23 cellular contexts compared by ENCODE assay signal in genomic region chr1:101044749-101045148, GRCh38.
"Had no signal": no experiment of that assay in that cellular context is flagged by ENCODE, and none has a peak within 500 bp of the region (broad histone marks: within the 10 kb centered on the region; RNA-seq: fewer than 3 reads in every experiment).

No MANE protein-coding gene starts in this region.

- H3K27ac ChIP-seq: body of pancreas, cardiac muscle cell, heart right ventricle, parathyroid adenoma, thoracic aorta, upper lobe of left lung, VCaP had no signal

- H3K27me3 Mint-ChIP-seq: activated naive CD8-positive, alpha-beta T cell treated with anti-CD3 and anti-CD28 coated beads, Interleukin-2, amount 50 U/mL, for 24 hours; stimulated activated memory B cell treated with anti-CD40 and anti-IgM and Interleukin-4, amounts not matched to agents 10 μg/mL and 1 μg/mL and 100 μg/mL, for 72 hours had no signal

- H3K4me1 Mint-ChIP-seq: nephron progenitor cell had no signal

- H3K4me3 Mint-ChIP-seq: activated naive CD8-positive, alpha-beta T cell treated with anti-CD3 and anti-CD28 coated beads, Interleukin-2, amount 50 U/mL, for 24 hours; activated T-cell treated with anti-CD3 and anti-CD28 coated beads, Interleukin-2, amount 50 U/mL, for 72 hours; nephron progenitor cell; stimulated activated memory B cell treated with anti-CD40 and anti-IgM and Interleukin-4, amounts not matched to agents 10 μg/mL and 1 μg/mL and 100 μg/mL, for 72 hours; T-helper 2 cell treated with Interferon-gamma antibody and Interleukin-4, amounts not matched to agents 5 μg/mL and 100 μg/mL, for 36 hours had no signal

- DNase-seq: activated CD4-positive, alpha-beta T cell treated with anti-CD3 and anti-CD28 coated beads, Interleukin-2, amount 50 U/mL, for 48 hours; activated CD4-positive, CD25-positive, alpha-beta regulatory T cell treated with anti-CD3 and anti-CD28 coated beads, Interleukin-2, amount 50 U/mL, for 72 hours; activated gamma-delta T cell; activated naive CD4-positive, alpha-beta T cell treated with anti-CD3 and anti-CD28 coated beads, Interleukin-2, amount 50 U/mL, for 16 hours; activated naive CD8-positive, alpha-beta T cell treated with anti-CD3 and anti-CD28 coated beads, Interleukin-2, amount 50 U/mL, for 24 hours; activated T-cell treated with anti-CD3 and anti-CD28 coated beads, Interleukin-2, amount 50 U/mL, for 72 hours; anterior cingulate cortex; body of pancreas; heart right ventricle; islet precursor cell; left colon; mesenchymal stem cell; nephron progenitor cell; stimulated activated CD4-positive, alpha-beta T cell treated with anti-CD3 and anti-CD28 coated beads, Interleukin-15, amount 100 ng/mL, for 24 hours; upper lobe of left lung had no signal

- H3K4me3 ChIP-seq: body of pancreas, cardiac muscle cell, heart right ventricle, smooth muscle cell, thoracic aorta, upper lobe of left lung had no signal

- H3K4me1 ChIP-seq: body of pancreas, parathyroid adenoma, upper lobe of left lung had no signal

- H3K27me3 ChIP-seq: body of pancreas, cardiac muscle cell, heart right ventricle, upper lobe of left lung had no signal

- H3K36me3 ChIP-seq: cardiac muscle cell, thoracic aorta had no signal

- ATAC-seq: activated naive CD8-positive, alpha-beta T cell treated with anti-CD3 and anti-CD28 coated beads, Interleukin-2, amount 50 U/mL, for 24 hours; activated T-cell treated with anti-CD3 and anti-CD28 coated beads, Interleukin-2, amount 50 U/mL, for 72 hours; body of pancreas; heart right ventricle; left colon; sciatic nerve; stimulated activated memory B cell treated with anti-CD40 and anti-IgM and Interleukin-4, amounts not matched to agents 10 μg/mL and 1 μg/mL and 100 μg/mL, for 72 hours had no signal

- H3K9me3 ChIP-seq: body of pancreas, thoracic aorta had no signal

- H3K27ac Mint-ChIP-seq: activated naive CD8-positive, alpha-beta T cell treated with anti-CD3 and anti-CD28 coated beads, Interleukin-2, amount 50 U/mL, for 24 hours; nephron progenitor cell; stimulated activated memory B cell treated with anti-CD40 and anti-IgM and Interleukin-4, amounts not matched to agents 10 μg/mL and 1 μg/mL and 100 μg/mL, for 72 hours; T-helper 2 cell treated with Interferon-gamma antibody and Interleukin-4, amounts not matched to agents 5 μg/mL and 100 μg/mL, for 36 hours had no signal
